Comparison of ENCODE assay signal across 5 cellular contexts in genomic region chr1:2568187-2568816, GRCh38. TPM values are rescaled to one million over a fixed set of nuclear protein-coding genes. Genes with fewer than 3 reads are reported as not detected.
"Had no signal": no experiment of that assay in that cellular context is flagged by ENCODE, and none has a peak within 500 bp of the region (broad histone marks: within the 10 kb centered on the region; RNA-seq: fewer than 3 reads in every experiment).

No MANE protein-coding gene starts in this region.

RNA-seq across cellular contexts. Expression of gene TNFRSF14, which starts 12.1 kb away (rescaled TPM):
- total RNA-seq: SJCRH30 had no signal

RNA-seq across cellular contexts. Expression of gene HES5, which starts 38.2 kb away (rescaled TPM):
- total RNA-seq: LHCN-M2, MCF 10A, OCI-LY7, RPMI7951, SJCRH30 had no signal
